Comparison of ENCODE assay signal across 1 cellular context in genomic region chr13:75739244-75739868, GRCh38.
TF ChIP-seq lines count a peak whose summit lies in the region.

No MANE protein-coding gene starts in this region.

TF ChIP-seq in WTC11, 78 proteins besides CTCF, POLR2A, EP300 and RAD21 (continued from another document):
- TF ChIP-seq PRDM15 (CRISPR knock-in tag; IDR thresholded peaks at IDR 0.05) (no peak), IRF2 (CRISPR knock-in tag; IDR thresholded peaks at IDR 0.05; ENCODE audit: borderline replicate concordance, low read depth) (no peak), E2F4 (CRISPR knock-in tag; IDR thresholded peaks at IDR 0.05; ENCODE audit: borderline replicate concordance, low read depth) (no peak), AR (CRISPR knock-in tag; IDR thresholded peaks at IDR 0.05) (no peak), CREM (CRISPR knock-in tag; IDR thresholded peaks at IDR 0.05) (no peak), E2F1 (CRISPR knock-in tag; IDR thresholded peaks at IDR 0.05) (no peak), IRF1 (CRISPR knock-in tag; IDR thresholded peaks at IDR 0.05) (no peak), ARID4B (CRISPR knock-in tag; IDR thresholded peaks at IDR 0.05; ENCODE audit: borderline replicate concordance) (no peak), FOXJ3 (CRISPR knock-in tag; IDR thresholded peaks at IDR 0.05; ENCODE audit: borderline replicate concordance) (no peak)
